26 cellular contexts compared by ENCODE assay signal in the genomic region with DNA sequence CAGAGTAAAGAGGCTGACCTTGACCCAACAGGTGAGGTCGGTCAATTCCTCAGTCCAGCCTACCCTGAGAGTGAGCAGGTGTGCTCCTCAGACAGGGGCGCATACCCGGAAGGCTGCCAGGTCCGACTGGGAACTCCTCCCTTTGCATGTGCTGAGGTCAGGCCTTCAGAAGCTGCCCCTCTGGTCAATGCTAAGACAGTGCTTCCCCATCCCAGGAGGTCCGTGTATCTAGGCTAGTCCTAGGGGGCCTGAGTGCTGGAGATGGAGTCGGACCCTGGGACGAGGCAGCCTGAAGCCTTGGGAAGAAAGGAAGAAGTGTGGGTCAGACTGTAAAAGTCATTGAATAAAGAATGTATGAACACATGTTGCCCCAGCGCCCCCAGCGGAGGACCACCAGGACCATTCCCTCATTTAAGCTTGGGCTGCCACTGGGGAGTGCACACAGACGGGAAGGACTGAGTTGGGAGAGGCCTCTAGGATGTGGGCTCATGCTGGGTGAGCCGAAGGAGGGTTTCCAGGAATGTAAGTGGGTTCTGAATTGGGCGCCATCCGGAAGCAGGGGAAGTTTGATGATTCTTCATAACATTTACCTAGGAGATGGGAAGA. TPM values are rescaled to one million over a fixed set of nuclear protein-coding genes. Genes with fewer than 3 reads are reported as not detected.
"Had no signal": no experiment of that assay in that cellular context is flagged by ENCODE, and none has a peak within 500 bp of the region (broad histone marks: within the 10 kb centered on the region; RNA-seq: fewer than 3 reads in every experiment).

No MANE protein-coding gene starts in this region.

- H3K4me3 Mint-ChIP-seq: activated naive CD8-positive, alpha-beta T cell; activated T-cell treated with anti-CD3 and anti-CD28 coated beads, Interleukin-2, amount 50 U/mL, for 4 hours; central memory CD8-positive, alpha-beta T cell; effector memory CD8-positive, alpha-beta T cell; naive thymus-derived CD4-positive, alpha-beta T cell; neural crest cell; T-cell had no signal

- FAIRE-seq: keratinocyte, TTC549 had no signal

- H3K27me3 Mint-ChIP-seq: activated naive CD8-positive, alpha-beta T cell had no signal

- H3K4me1 ChIP-seq: adrenal gland, ascending aorta, colonic mucosa, esophagus muscularis mucosa, gastrocnemius medialis, thyroid gland had no signal

- H3K36me3 Mint-ChIP-seq: activated naive CD8-positive, alpha-beta T cell; naive thymus-derived CD4-positive, alpha-beta T cell; T-cell had no signal

- H3K27ac Mint-ChIP-seq: activated naive CD8-positive, alpha-beta T cell; activated T-helper 2 cell treated with anti-CD3 and anti-CD28 coated beads, Interferon-gamma antibody, Interleukin-2, Interleukin-4, amounts not matched to agents 10 μg/mL and 5 μg/mL and 100 μg/mL, durations not matched to agents 14 hours and 24 hours and 36 hours; effector memory CD8-positive, alpha-beta T cell; naive thymus-derived CD4-positive, alpha-beta T cell; T-cell had no signal

- H3K36me3 ChIP-seq: adrenal gland, ascending aorta, brain microvascular endothelial cell, colonic mucosa, esophagus muscularis mucosa, gastrocnemius medialis, thyroid gland had no signal

- H3K27me3 ChIP-seq: adrenal gland, ascending aorta, brain microvascular endothelial cell, colonic mucosa, dorsolateral prefrontal cortex, esophagus muscularis mucosa, gastrocnemius medialis, thyroid gland had no signal

- H3K27ac ChIP-seq: adrenal gland, ascending aorta, brain microvascular endothelial cell, colonic mucosa, dorsolateral prefrontal cortex, esophagus muscularis mucosa, gastrocnemius medialis, thyroid gland had no signal

- H3K9me3 Mint-ChIP-seq: activated T-cell treated with anti-CD3 and anti-CD28 coated beads, Interleukin-2, amount 50 U/mL, for 4 hours; activated T-helper 2 cell treated with anti-CD3 and anti-CD28 coated beads, Interferon-gamma antibody, Interleukin-2, Interleukin-4, amounts not matched to agents 10 μg/mL and 5 μg/mL and 100 μg/mL, durations not matched to agents 14 hours and 24 hours and 36 hours; central memory CD8-positive, alpha-beta T cell; effector memory CD8-positive, alpha-beta T cell; naive thymus-derived CD4-positive, alpha-beta T cell; neural crest cell; T-cell had no signal

- DNase-seq: activated CD8-positive, alpha-beta memory T cell treated with anti-CD3 and anti-CD28 coated beads, Interleukin-2, amount 50 U/mL, for 48 hours; activated naive CD4-positive, alpha-beta T cell; activated T-cell treated with anti-CD3 and anti-CD28 coated beads, Interleukin-2, amount 50 U/mL, for 4 hours; adrenal gland; brain microvascular endothelial cell; colonic mucosa; effector memory CD8-positive, alpha-beta T cell; gastrocnemius medialis; hippocampal formation; naive thymus-derived CD4-positive, alpha-beta T cell; stimulated activated CD4-positive, alpha-beta T cell treated with anti-CD3 and anti-CD28 coated beads, Interleukin-4, amount 100 ng/mL, for 4 hours; stimulated activated naive CD8-positive, alpha-beta T cell treated with anti-CD3 and anti-CD28 coated beads, Interleukin-15, Interleukin-2, amounts not matched to agents 100 U/mL and 50 U/mL, for 24 hours; substantia nigra; T-cell; thyroid gland had no signal

- H3K4me3 ChIP-seq: adrenal gland, ascending aorta, colonic mucosa, dorsolateral prefrontal cortex, esophagus muscularis mucosa, gastrocnemius medialis, lung, thyroid gland had no signal

- H3K9me3 ChIP-seq: adrenal gland, ascending aorta, colonic mucosa, esophagus muscularis mucosa, gastrocnemius medialis, thyroid gland had no signal

- ATAC-seq: activated T-cell treated with anti-CD3 and anti-CD28 coated beads, Interleukin-2, amount 50 U/mL, for 4 hours; effector memory CD8-positive, alpha-beta T cell; gastrocnemius medialis; naive thymus-derived CD4-positive, alpha-beta T cell; right cardiac atrium; stimulated activated naive CD8-positive, alpha-beta T cell treated with anti-CD3 and anti-CD28 coated beads, Interleukin-15, Interleukin-2, amounts not matched to agents 100 U/mL and 50 U/mL, for 24 hours; T-cell had no signal

- H3K4me1 Mint-ChIP-seq: central memory CD8-positive, alpha-beta T cell; neural crest cell; T-cell had no signal

RNA-seq across cellular contexts. Expression of a gene that starts 41.0 kb away (rescaled TPM):
- total RNA-seq: activated T-helper 2 cell treated with anti-CD3 and anti-CD28 coated beads, Interferon-gamma antibody, Interleukin-2, Interleukin-4, amounts not matched to agents 10 μg/mL and 5 μg/mL and 100 μg/mL, durations not matched to agents 14 hours and 24 hours and 36 hours had no signal
- polyA plus RNA-seq: keratinocyte; naive thymus-derived CD4-positive, alpha-beta T cell had no signal
